Comparison of ENCODE assay signal across 20 cellular contexts in the genomic region with DNA sequence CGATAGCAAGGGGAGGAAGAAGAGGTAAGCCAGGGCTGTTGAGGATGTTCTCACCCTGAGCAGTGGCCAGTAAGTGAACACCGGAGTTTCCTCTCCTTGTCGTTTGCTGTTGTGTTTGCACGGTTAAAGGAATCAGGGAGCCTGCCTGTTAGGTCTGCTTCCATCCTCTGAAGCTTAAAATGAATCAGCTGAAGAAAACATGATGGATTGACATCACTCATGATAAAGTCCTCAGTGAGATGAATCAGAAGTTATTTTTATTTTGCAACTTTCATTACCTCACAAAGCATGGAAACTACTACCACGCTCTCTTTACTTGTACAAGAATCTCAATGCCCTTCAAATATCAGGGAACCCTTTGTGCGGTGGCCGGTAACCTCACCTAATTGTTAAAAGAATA.
A peak's percentile ranks its signal among the peaks of the same experiment; 100 is the strongest.
DNase-seq lines count a peak whose midpoint lies in the region; ATAC-seq, FAIRE-seq and TF ChIP-seq lines count a peak whose summit lies in the region.
"Had no signal": no experiment of that assay in that cellular context is flagged by ENCODE, and none has a peak within 500 bp of the region (broad histone marks: within the 10 kb centered on the region; RNA-seq: fewer than 3 reads in every experiment).

No MANE protein-coding gene starts in this region.

- peaks cover 45% of the 10 kb centered on the region for H3K27me3 Mint-ChIP-seq in nephron (ENCODE audit: low read depth)
- H3K27me3 Mint-ChIP-seq: activated CD4-positive, alpha-beta memory T cell treated with anti-CD3 and anti-CD28 coated beads, Interleukin-2, amount 10 ng/mL, durations not matched to agents 7 days and 5 days; T-helper 17 cell had no signal

- no peaks in the 10 kb centered on the region for H3K79me1 ChIP-seq in H1 (ENCODE audit: low read depth, low read length)

- H3K27ac ChIP-seq in A549 (peak overlapping the region; percentile 11 to 28; a peak in 2 of 6 replicates), H1 (ENCODE audit: low read depth, low read length) (no peak overlapping the region), tibial nerve (no peak overlapping the region)
- H3K27ac ChIP-seq: KMS-11, PC-9, SJSA1, WERI-Rb-1 had no signal

- TF ChIP-seq RAD21 in A549 (conservative IDR thresholded peaks at IDR 0.05 in 1 of 2, IDR thresholded peaks at IDR 0.05 in 1 of 2) (no peak), H1 (IDR thresholded peaks at IDR 0.05 in 1 of 2, conservative IDR thresholded peaks at IDR 0.05 in 1 of 2; ENCODE audit: low read depth in 2 of 2, low read length in 2 of 2) (no peak)

- H3K23me2 ChIP-seq in H1 (ENCODE audit: low read depth, low read length), result no peaks in the 10 kb centered on the region

- H4K91ac ChIP-seq in H1 (replicated peaks; ENCODE audit: insufficient read length, low read length), result no peak overlapping the region

- no peak overlapping the region for H3K14ac ChIP-seq in H1 (ENCODE audit: insufficient read length)

- no peak for TF ChIP-seq CTCF in A549 (IDR thresholded peaks at IDR 0.05)
- no peak for TF ChIP-seq CTCF in H1 (IDR thresholded peaks at IDR 0.05; ENCODE audit: control extremely low read depth in 1 of 3, insufficient read depth in 1 of 3, low read depth in 1 of 3, low read length in 3 of 3)
- no peak for TF ChIP-seq CTCF in nephron (IDR thresholded peaks at IDR 0.05; ENCODE audit: unreplicated experiment in 3 of 3)
- TF ChIP-seq CTCF in tibial nerve (IDR thresholded peaks at IDR 0.05), result no peak

- H2BK20ac ChIP-seq in H1 (ENCODE audit: low read length), result no peak overlapping the region

- H3K4me1 ChIP-seq in A549 (peaks cover 10% of the 10 kb centered on the region; the same call in 1 of the 3 replicates), H1 (replicated peaks in 1 of 4; ENCODE audit: control insufficient read depth in 3 of 4, insufficient read depth in 4 of 4, low read length in 3 of 4) (peaks cover 0 to 9% (median 5%) of the 10 kb centered on the region in 4 experiments; a peak in 4 of 7 replicates), tibial nerve (no peaks in the 10 kb centered on the region)
- H3K4me1 ChIP-seq: SJSA1 had no signal

- no peak overlapping the region for H3K23ac ChIP-seq in H1 (ENCODE audit: insufficient read length)

- H3K9me3 ChIP-seq in A549 (no peaks in the 10 kb centered on the region), H1 (ENCODE audit: insufficient read depth in 2 of 2, low read depth in 1 of 2, low read length in 1 of 2) (peaks cover 1 to 2% of the 10 kb centered on the region in 2 experiments; a peak in 1 of 4 replicates), tibial nerve (no peaks in the 10 kb centered on the region)
- H3K9me3 ChIP-seq: SJSA1 had no signal

- H2AK5ac ChIP-seq in H1 (ENCODE audit: low read depth, low read length), result no peak overlapping the region

- H3K4ac ChIP-seq in H1 (replicated peaks; ENCODE audit: insufficient read length, low read depth, low read length), result no peak overlapping the region

- no peak overlapping the region for H4K5ac ChIP-seq in H1 (ENCODE audit: insufficient read length, low read depth, low read length)

- H3K4me2 ChIP-seq in A549 (peak overlapping the region; percentile 69), H1 (ENCODE audit: insufficient read depth in 1 of 2, low read depth in 2 of 2, low read length in 2 of 2) (no peak overlapping the region)
- H3K4me2 ChIP-seq: KMS-11, PC-9 had no signal

- no peaks in the 10 kb centered on the region for H3K9me3 Mint-ChIP-seq in nephron
- H3K9me3 Mint-ChIP-seq: activated CD4-positive, alpha-beta memory T cell treated with anti-CD3 and anti-CD28 coated beads, Interleukin-2, amount 10 ng/mL, durations not matched to agents 7 days and 5 days; activated T-cell treated with anti-CD3 and anti-CD28 coated beads, Interleukin-2, amount 50 U/mL, for 4 hours had no signal

- no peak overlapping the region for H2BK12ac ChIP-seq in H1 (ENCODE audit: low read depth, low read length)

- FAIRE-seq in A549 (lab: Jason Lieb, UNC) (no peak), H1 (lab: Jason Lieb, UNC) (no peak)
- FAIRE-seq: colon, GM18507 had no signal

- peak overlapping the region; percentile 17 to 65 (median 25) for H3K27ac Mint-ChIP-seq in nephron
- H3K27ac Mint-ChIP-seq: activated CD4-positive, alpha-beta memory T cell treated with anti-CD3 and anti-CD28 coated beads, Interleukin-2, amount 10 ng/mL, durations not matched to agents 7 days and 5 days; activated naive CD4-positive, alpha-beta T cell treated with anti-CD3 and anti-CD28 coated beads, Interleukin-2, amount 50 U/mL, for 72 hours; T-helper 17 cell had no signal

- no peak overlapping the region; a peak in 1 of 7 replicates for H3K9ac ChIP-seq in H1 (replicated peaks in 1 of 4; ENCODE audit: extremely low read depth in 1 of 4, low read depth in 3 of 4, low read length in 3 of 4)
- H3K9ac ChIP-seq: KMS-11 had no signal

- 59% methylated on average over 7 of the region's 7 CpGs for WGBS in A549 (ENCODE audit: missing lambda C conversion rate)
- 86% methylated on average over 7 of the region's 7 CpGs; no CpG with 5 or more reads in 1 of the 2 experiments for WGBS in H1 (ENCODE audit: extremely low coverage in 1 of 2, insufficient coverage in 1 of 2, insufficient read length in 1 of 2, insufficient replicate concordance in 2 of 2, low coverage in 1 of 2, low lambda C conversion rate in 2 of 2, missing lambda C conversion rate in 1 of 2), 2 experiments
- 47 to 51% methylated on average over 7 of the region's 7 CpGs for WGBS in tibial nerve, 2 donors

- H3K4me1 Mint-ChIP-seq in nephron, result peaks cover 12% of the 10 kb centered on the region
- H3K4me1 Mint-ChIP-seq: activated CD4-positive, alpha-beta memory T cell treated with anti-CD3 and anti-CD28 coated beads, Interleukin-2, amount 10 ng/mL, durations not matched to agents 7 days and 5 days; T-helper 17 cell had no signal

- H3K4me3 Mint-ChIP-seq in nephron, result peak overlapping the region; percentile 43 to 68 (median 50)
- H3K4me3 Mint-ChIP-seq: activated CD4-positive, alpha-beta memory T cell treated with anti-CD3 and anti-CD28 coated beads, Interleukin-2, amount 10 ng/mL, durations not matched to agents 7 days and 5 days; activated T-cell treated with anti-CD3 and anti-CD28 coated beads, Interleukin-2, amount 50 U/mL, for 4 hours; T-helper 17 cell had no signal

- no peak overlapping the region; the same call in 1 of the 2 replicates for H3K18ac ChIP-seq in H1 (ENCODE audit: extremely low read depth, low read length)

- H3K4me3 ChIP-seq in A549 (peak overlapping the region; percentile 21; the same call in 2 of the 3 replicates), H1 (ENCODE audit: extremely low read depth in 1 of 4, insufficient read depth in 2 of 4, low read depth in 3 of 4, low read length in 4 of 4) (no peak overlapping the region), tibial nerve (no peak overlapping the region)
- H3K4me3 ChIP-seq: PC-9, SJSA1 had no signal

- no peak for TF ChIP-seq EP300 in A549 (IDR thresholded peaks at IDR 0.05)
- no peak for TF ChIP-seq EP300 in H1 (IDR thresholded peaks at IDR 0.05; ENCODE audit: borderline replicate concordance in 1 of 2, low read depth in 2 of 2, low read length in 2 of 2)
- no peak for TF ChIP-seq EP300 in tibial nerve (IDR thresholded peaks at IDR 0.05)

- H2AFZ ChIP-seq in H1 (ENCODE audit: low read length), result no peak overlapping the region
- H2AFZ ChIP-seq: PC-9 had no signal

- 0 out of 2 replicates have a peak overlapping the region, but pooled peaks have one; percentile 49 for H2BK15ac ChIP-seq in H1 (ENCODE audit: low read length)

- H3K79me2 ChIP-seq in H1 (ENCODE audit: control insufficient read depth in 1 of 2, insufficient read depth in 2 of 2, low read length in 2 of 2), result no peaks in the 10 kb centered on the region

- no peak for TF ChIP-seq POLR2A in A549 (IDR thresholded peaks at IDR 0.05; ENCODE audit: low read length)
- TF ChIP-seq POLR2A in H1 (IDR thresholded peaks at IDR 0.05; ENCODE audit: control extremely low read depth in 1 of 2, low read depth in 2 of 2, low read length in 2 of 2), result no peak
- no peak for TF ChIP-seq POLR2A in tibial nerve (IDR thresholded peaks at IDR 0.05)

- H3K36me3 Mint-ChIP-seq in nephron (ENCODE audit: low read depth), result no peaks in the 10 kb centered on the region
- H3K36me3 Mint-ChIP-seq: activated naive CD4-positive, alpha-beta T cell treated with anti-CD3 and anti-CD28 coated beads, Interleukin-2, amount 50 U/mL, for 72 hours had no signal

- H3K27me3 ChIP-seq in H1 (replicated peaks in 1 of 4; ENCODE audit: control insufficient read depth in 3 of 4, extremely low read depth in 1 of 4, insufficient read depth in 3 of 4, low read length in 3 of 4), result no peaks in the 10 kb centered on the region
- no peaks in the 10 kb centered on the region for H3K27me3 ChIP-seq in tibial nerve

- peak in 1 of 2 experiments; percentile 30; a peak in 1 of 6 replicates for ATAC-seq in A549
- ATAC-seq: activated naive CD4-positive, alpha-beta T cell treated with anti-CD3 and anti-CD28 coated beads, Interleukin-2, amount 50 U/mL, for 72 hours; activated T-cell treated with anti-CD3 and anti-CD28 coated beads, Interleukin-2, amount 50 U/mL, for 4 hours; T-helper 17 cell had no signal

- no peaks in the 10 kb centered on the region for H3K36me3 ChIP-seq in H1 (ENCODE audit: control insufficient read depth in 2 of 4, insufficient read depth in 4 of 4, low read length in 3 of 4)
- no peaks in the 10 kb centered on the region for H3K36me3 ChIP-seq in tibial nerve
- H3K36me3 ChIP-seq: SJSA1, WERI-Rb-1 had no signal

- H2BK5ac ChIP-seq in H1 (ENCODE audit: low read depth, low read length), result no peak overlapping the region

- H2BK120ac ChIP-seq in H1 (replicated peaks; ENCODE audit: low read depth, low read length), result no peak overlapping the region

- H4K8ac ChIP-seq in H1 (ENCODE audit: extremely low read depth, insufficient read depth, low read length), result no peak overlapping the region

- no peaks in the 10 kb centered on the region for H4K20me1 ChIP-seq in H1 (replicated peaks in 1 of 2; ENCODE audit: control insufficient read depth in 1 of 2, insufficient read depth in 2 of 2, low read length in 2 of 2)

- POLR2A ChIA-PET in A549 (lab: Yijun Ruan, JAX), result no interaction called here
- POLR2A ChIA-PET in H1 (lab: Charles Lee; ENCODE audit: partially characterized antibody), result no interaction called here

- H3K56ac ChIP-seq in H1 (replicated peaks; ENCODE audit: insufficient read length, low read depth, low read length), result no peak overlapping the region

- no peak for DNase-seq in A549 (ENCODE audit: low read depth in 1 of 2, low spot score in 1 of 2)
- peak; percentile 31 for DNase-seq in DMS79 treated with DMSO at 0.1 percent for 48 hours (lab: John Stamatoyannopoulos, UW)
- DNase-seq in H1 (ENCODE audit: low read depth in 1 of 2, low spot score in 2 of 2), result no peak
- no peak for DNase-seq in tibial nerve (ENCODE audit: low spot score in 2 of 2)
- no peak for DNase-seq in NCI-H2196 treated with DMSO at 0.1 percent for 48 hours (lab: John Stamatoyannopoulos, UW; ENCODE audit: unreplicated experiment)
- DNase-seq in dermis blood vessel endothelial cell, result no peak
- no peak for DNase-seq in DMS153 (lab: John Stamatoyannopoulos, UW)
- DNase-seq: activated CD4-positive, alpha-beta memory T cell treated with anti-CD3 and anti-CD28 coated beads, Interleukin-2, amount 10 ng/mL, durations not matched to agents 7 days and 5 days; activated T-cell treated with anti-CD3 and anti-CD28 coated beads, Interleukin-2, amount 50 U/mL, for 4 hours; hypothalamus; NCI-H1048; PC-9; T-helper 17 cell; WERI-Rb-1 had no signal

- CTCF ChIA-PET in A549 (lab: Yijun Ruan, JAX), result no interaction called here
- CTCF ChIA-PET in H1 (lab: Charles Lee; ENCODE audit: partially characterized antibody), result no interaction called here

Comparison
In these comparisons a context has a peak if more than half of its experiments do, and no peak if none do; other contexts are left out.
1. H3K27ac ChIP-seq: peak in A549 (2 of 2); none in H1 (single experiment) and tibial nerve (0 of 4).